In the genomic region with DNA sequence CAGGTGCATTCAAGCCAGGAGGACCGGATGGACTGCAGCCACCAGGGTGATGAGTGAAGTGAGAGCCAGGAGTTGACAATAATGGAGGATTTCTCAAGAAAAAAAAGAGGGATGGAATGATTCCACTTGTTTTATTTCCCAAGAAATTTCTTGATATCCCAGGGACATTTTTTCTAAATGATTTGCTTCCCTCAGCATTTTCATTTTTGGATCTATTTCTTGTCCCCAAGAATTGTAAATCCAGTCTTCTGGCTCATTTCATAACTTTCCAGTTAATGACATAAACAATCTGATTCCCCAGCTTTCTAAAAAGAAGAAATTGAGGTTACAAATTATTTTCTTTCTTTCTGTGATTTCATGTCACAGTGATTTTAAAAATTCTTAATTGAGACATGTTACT, we compare ENCODE assay signal across 26 cellular contexts.
DNase-seq lines count a peak whose midpoint lies in the region; ATAC-seq, FAIRE-seq and TF ChIP-seq lines count a peak whose summit lies in the region.
"Had no signal": no experiment of that assay in that cellular context is flagged by ENCODE, and none has a peak within 500 bp of the region (broad histone marks: within the 10 kb centered on the region; RNA-seq: fewer than 3 reads in every experiment).

No MANE protein-coding gene starts in this region.

- no peak for TF ChIP-seq RAD21 in IMR-90 (IDR thresholded peaks at IDR 0.05; ENCODE audit: low read length)

- H2AFZ ChIP-seq in IMR-90 (replicated peaks; ENCODE audit: low read length, poor library complexity) (no peak overlapping the region), endothelial cell of umbilical vein (ENCODE audit: low read depth, low read length) (peak overlapping the region; percentile 24), GM23338 (no peak overlapping the region)

- H3K18ac ChIP-seq in IMR-90 (ENCODE audit: low read depth, low read length): no peak overlapping the region

- H2AK5ac ChIP-seq in IMR-90 (ENCODE audit: low read depth, low read length): no peak overlapping the region

- H4K5ac ChIP-seq in IMR-90 (ENCODE audit: low read depth, low read length): no peak overlapping the region

- no peak for TF ChIP-seq CTCF in IMR-90 (conservative IDR thresholded peaks at IDR 0.05; ENCODE audit: low read depth, low read length)
- TF ChIP-seq CTCF in endothelial cell of umbilical vein (IDR thresholded peaks at IDR 0.05; ENCODE audit: extremely low read depth in 1 of 2, insufficient read depth in 1 of 2, low read depth in 1 of 2, low read length in 2 of 2): no peak
- TF ChIP-seq CTCF in GM23338 (conservative IDR thresholded peaks at IDR 0.05; ENCODE audit: low read depth in 2 of 2): no peak

- no CpG with 5 or more reads among the region's 1 CpG for WGBS in IMR-90 (ENCODE audit: extremely low coverage in 2 of 2, insufficient read length in 1 of 2), 2 experiments

- ATAC-seq in IMR-90 (ENCODE audit: low read depth) (no peak), GM23338 (no peak)
- no peak for ATAC-seq in activated naive CD4-positive, alpha-beta T cell treated with anti-CD3 and anti-CD28 coated beads, Interleukin-2, amount 50 U/mL, for 72 hours
- ATAC-seq: GM12878 had no signal

- no peak overlapping the region for H3K14ac ChIP-seq in IMR-90 (replicated peaks; ENCODE audit: low read depth, low read length)

- H3F3A ChIP-seq in GM23338 (replicated peaks; ENCODE audit: low read depth): no peaks in the 10 kb centered on the region

- H3K27ac ChIP-seq in IMR-90 (ENCODE audit: insufficient read depth, low read length) (no peak overlapping the region), endothelial cell of umbilical vein (ENCODE audit: insufficient read depth, low read depth, low read length) (no peak overlapping the region), GM23338 (ENCODE audit: low read depth) (no peak overlapping the region)
- H3K27ac ChIP-seq: BLaER1 had no signal

- no peak overlapping the region for H2BK20ac ChIP-seq in IMR-90 (ENCODE audit: low read depth, low read length)

- no peak overlapping the region for H3K4ac ChIP-seq in IMR-90 (ENCODE audit: low read depth, low read length)

- in situ Hi-C loops in IMR-90 (cut with MboI; ENCODE audit: low sequenced_read_pairs): no loop called here

- no peaks in the 10 kb centered on the region for H3K79me1 ChIP-seq in IMR-90 (ENCODE audit: low read depth in 1 of 2, low read length in 2 of 2)

- no peak overlapping the region for H2BK5ac ChIP-seq in IMR-90 (ENCODE audit: low read depth, low read length, poor library complexity, severe bottlenecking)

- H3K9me2 ChIP-seq in GM23338 (ENCODE audit: insufficient read depth): no peaks in the 10 kb centered on the region

- H3K9me3 Mint-ChIP-seq in activated naive CD4-positive, alpha-beta T cell treated with anti-CD3 and anti-CD28 coated beads, Interleukin-2, amount 50 U/mL, for 72 hours: peaks cover 3 to 4% of the 10 kb centered on the region in 2 donors
- H3K9me3 Mint-ChIP-seq in GM23338: no peaks in the 10 kb centered on the region

- no peak overlapping the region for H2BK15ac ChIP-seq in IMR-90 (ENCODE audit: low read depth, low read length)

- H3K9ac ChIP-seq in IMR-90 (ENCODE audit: low read depth, low read length): no peak overlapping the region
- H3K9ac ChIP-seq in endothelial cell of umbilical vein (replicated peaks; ENCODE audit: extremely low read depth, insufficient read depth, low read length): no peak overlapping the region
- H3K9ac ChIP-seq: BLaER1 had no signal

- no peaks in the 10 kb centered on the region for H3K4me1 ChIP-seq in IMR-90 (ENCODE audit: control insufficient read depth, insufficient read depth, low read length)
- H3K4me1 ChIP-seq in endothelial cell of umbilical vein (ENCODE audit: control insufficient read depth, extremely low read depth, insufficient read depth, low read length): peaks cover 2% of the 10 kb centered on the region
- 0 out of 2 replicates have a peak, but pooled peaks cover 3% of the 10 kb centered on the region for H3K4me1 ChIP-seq in GM23338 (ENCODE audit: insufficient read depth)
- H3K4me1 ChIP-seq: BLaER1 had no signal

- H3K9me1 ChIP-seq in IMR-90 (ENCODE audit: insufficient read depth, low read length) (no peaks in the 10 kb centered on the region), endothelial cell of umbilical vein (replicated peaks; ENCODE audit: control insufficient read depth, extremely low read depth, insufficient read depth, low read length) (no peaks in the 10 kb centered on the region)

- H3K79me2 ChIP-seq in endothelial cell of umbilical vein (ENCODE audit: control insufficient read depth, insufficient read depth, low read length): no peaks in the 10 kb centered on the region
- H3K79me2 ChIP-seq in GM23338 (replicated peaks; ENCODE audit: insufficient read depth): no peaks in the 10 kb centered on the region

- no peak overlapping the region for H2BK120ac ChIP-seq in IMR-90 (ENCODE audit: low read depth, low read length)

- H4K8ac ChIP-seq in IMR-90 (ENCODE audit: low read depth in 2 of 2, low read length in 2 of 2): no peak overlapping the region

- H3K23ac ChIP-seq in IMR-90 (ENCODE audit: low read depth, low read length): no peak overlapping the region

- no peak overlapping the region for H2AK9ac ChIP-seq in IMR-90 (replicated peaks; ENCODE audit: low read depth, low read length, poor library complexity)

- no peaks in the 10 kb centered on the region for H3K9me3 ChIP-seq in IMR-90 (ENCODE audit: control insufficient read depth, insufficient read depth, low read length)
- no peaks in the 10 kb centered on the region for H3K9me3 ChIP-seq in endothelial cell of umbilical vein (replicated peaks; ENCODE audit: control insufficient read depth, insufficient read depth, low read length)
- H3K9me3 ChIP-seq: BE2C, BLaER1 had no signal

- no peak overlapping the region for H4K91ac ChIP-seq in IMR-90 (ENCODE audit: insufficient read depth, low read depth, low read length)

- no peak for DNase-seq in IMR-90
- no peak for DNase-seq in endothelial cell of umbilical vein (ENCODE audit: low read depth, low spot score)
- peak; percentile 4 for DNase-seq in retina
- DNase-seq in activated naive CD4-positive, alpha-beta T cell treated with anti-CD3 and anti-CD28 coated beads, Interleukin-2, amount 50 U/mL, for 72 hours (ENCODE audit: low spot score in 2 of 2): no peak
- no peak for DNase-seq in GM23338 (ENCODE audit: low spot score)
- DNase-seq: 8988T; ACHN; BE2C; C1 segment of cervical spinal cord; CD4-positive, alpha-beta memory T cell; CD4-positive, CD25-positive, alpha-beta regulatory T cell; CD8-positive, alpha-beta memory T cell; COR-L47; DMS 273 treated with DMSO at 0.1 percent for 48 hours; DMS153; DMS79; DND-41; EL; GDM1 had no signal

- peaks cover 0 to 5% of the 10 kb centered on the region in 2 donors for H3K36me3 Mint-ChIP-seq in activated naive CD4-positive, alpha-beta T cell treated with anti-CD3 and anti-CD28 coated beads, Interleukin-2, amount 50 U/mL, for 72 hours
- H3K36me3 Mint-ChIP-seq in GM23338 (ENCODE audit: low read depth): no peaks in the 10 kb centered on the region
- H3K36me3 Mint-ChIP-seq: CD14-positive monocyte; CD4-positive, alpha-beta memory T cell; CD4-positive, CD25-positive, alpha-beta regulatory T cell; CD8-positive, alpha-beta memory T cell had no signal

- peaks cover 21% of the 10 kb centered on the region; the same call in 2 of the 3 replicates for H3K4me1 Mint-ChIP-seq in GM23338
- H3K4me1 Mint-ChIP-seq: CD14-positive monocyte; CD4-positive, alpha-beta memory T cell; CD4-positive, CD25-positive, alpha-beta regulatory T cell; CD8-positive, alpha-beta memory T cell had no signal

- CTCF ChIA-PET in IMR-90 (lab: Yijun Ruan, JAX) (no interaction called here), endothelial cell of umbilical vein (lab: Charles Lee) (no interaction called here)

- no peak for FAIRE-seq in endothelial cell of umbilical vein (lab: Jason Lieb, UNC)
- FAIRE-seq: A204.1, GM12878, GM12892, GM18507, GM19239 had no signal

- POLR2A ChIA-PET in IMR-90 (lab: Charles Lee; ENCODE audit: unreplicated experiment) (no interaction called here), endothelial cell of umbilical vein (lab: Charles Lee) (no interaction called here)

- H3K4me3 ChIP-seq in IMR-90 (ENCODE audit: insufficient read depth, low read depth, low read length): no peak overlapping the region
- no peak overlapping the region for H3K4me3 ChIP-seq in endothelial cell of umbilical vein (replicated peaks in 1 of 3; ENCODE audit: insufficient read depth in 1 of 3, low read depth in 1 of 3, low read length in 3 of 3)
- H3K4me3 ChIP-seq in GM23338: no peak overlapping the region
- H3K4me3 ChIP-seq: BLaER1, GM12878 had no signal

- no peaks in the 10 kb centered on the region for H3K36me3 ChIP-seq in IMR-90 (ENCODE audit: control insufficient read depth, insufficient read depth, low read length)
- no peaks in the 10 kb centered on the region for H3K36me3 ChIP-seq in endothelial cell of umbilical vein (ENCODE audit: control insufficient read depth in 2 of 2, extremely low read depth in 1 of 2, insufficient read depth in 2 of 2, low read length in 2 of 2)
- no peaks in the 10 kb centered on the region for H3K36me3 ChIP-seq in GM23338 (ENCODE audit: insufficient read depth)
- H3K36me3 ChIP-seq: BE2C, BLaER1 had no signal

- no peaks in the 10 kb centered on the region for H3K27me3 Mint-ChIP-seq in GM23338 (ENCODE audit: insufficient read depth, low read depth, poor library complexity)
- H3K27me3 Mint-ChIP-seq: CD4-positive, alpha-beta memory T cell; CD4-positive, CD25-positive, alpha-beta regulatory T cell; CD8-positive, alpha-beta memory T cell had no signal

- no peak overlapping the region for H3K4me3 Mint-ChIP-seq in GM23338
- H3K4me3 Mint-ChIP-seq: CD14-positive monocyte; CD4-positive, alpha-beta memory T cell; CD4-positive, CD25-positive, alpha-beta regulatory T cell; CD8-positive, alpha-beta memory T cell had no signal

- intact Hi-C loops in IMR-90 (cut with micrococcal nuclease): no loop called here
- intact Hi-C loops in endothelial cell of umbilical vein (cut with micrococcal nuclease): no loop called here

- H3K27me3 ChIP-seq in IMR-90 (ENCODE audit: control insufficient read depth, insufficient read depth, low read length): no peaks in the 10 kb centered on the region
- no peaks in the 10 kb centered on the region for H3K27me3 ChIP-seq in endothelial cell of umbilical vein (ENCODE audit: control insufficient read depth in 2 of 2, insufficient read depth in 2 of 2, low read length in 2 of 2)
- no peaks in the 10 kb centered on the region for H3K27me3 ChIP-seq in GM23338 (ENCODE audit: insufficient read depth)
- H3K27me3 ChIP-seq: BE2C, BLaER1 had no signal

- H3K56ac ChIP-seq in IMR-90 (ENCODE audit: extremely low read depth, insufficient read depth, low read length): no peak overlapping the region

- H3K4me2 ChIP-seq in IMR-90 (ENCODE audit: low read depth, low read length): no peak overlapping the region
- H3K4me2 ChIP-seq in endothelial cell of umbilical vein (ENCODE audit: insufficient read depth, low read length): no peak overlapping the region
- H3K4me2 ChIP-seq in GM23338: no peak overlapping the region
- H3K4me2 ChIP-seq: BLaER1 had no signal

- no peak overlapping the region for H3K27ac Mint-ChIP-seq in activated naive CD4-positive, alpha-beta T cell treated with anti-CD3 and anti-CD28 coated beads, Interleukin-2, amount 50 U/mL, for 72 hours
- H3K27ac Mint-ChIP-seq in GM23338: no peak overlapping the region; the same call in 1 of the 2 replicates
- H3K27ac Mint-ChIP-seq: CD4-positive, alpha-beta memory T cell; CD4-positive, CD25-positive, alpha-beta regulatory T cell; CD8-positive, alpha-beta memory T cell had no signal

- H4K20me1 ChIP-seq in IMR-90 (ENCODE audit: insufficient read depth, low read length) (no peaks in the 10 kb centered on the region), endothelial cell of umbilical vein (replicated peaks; ENCODE audit: control insufficient read depth, extremely low read depth, insufficient read depth, low read length) (no peaks in the 10 kb centered on the region), GM23338 (replicated peaks; ENCODE audit: insufficient read depth) (no peaks in the 10 kb centered on the region)
- H4K20me1 ChIP-seq: BLaER1 had no signal

- BruUV-seq in IMR-90 (replicated peaks; lab: Mats Ljungman, UMichigan): no TSS peak
- no TSS peak for BruUV-seq in endothelial cell of umbilical vein (replicated peaks; lab: Mats Ljungman, UMichigan)

- dilution Hi-C loops in IMR-90 (cut with HindIII; ENCODE audit: low sequenced_read_pairs, unreplicated experiment) (no loop called here), endothelial cell of umbilical vein (cut with MboI; ENCODE audit: extremely low pct_ligation_motif_present, low sequenced_read_pairs) (no loop called here)

- TF ChIP-seq POLR2A in IMR-90 (IDR thresholded peaks at IDR 0.05; ENCODE audit: low read depth, low read length): no peak
- no peak for TF ChIP-seq POLR2A in endothelial cell of umbilical vein (IDR thresholded peaks at IDR 0.05; ENCODE audit: low read depth, low read length)
